1 cellular context compared by ENCODE assay signal in genomic region chr17:41647038-41647813, GRCh38.
TF ChIP-seq lines count a peak whose summit lies in the region.

No MANE protein-coding gene starts in this region.

TF ChIP-seq in H1, 55 proteins besides CTCF, POLR2A, EP300 and RAD21:
- no peak for TF ChIP-seq ATF3 (IDR thresholded peaks at IDR 0.05; ENCODE audit: insufficient read depth, low read depth, low read length)
- no peak for TF ChIP-seq BCL11A (IDR thresholded peaks at IDR 0.05; ENCODE audit: low read depth in 2 of 2, low read length in 2 of 2)
- TF ChIP-seq SAP30 (IDR thresholded peaks at IDR 0.05; ENCODE audit: insufficient read depth, insufficient replicate concordance, low read length), result no peak
